20 cellular contexts compared by ENCODE assay signal in the genomic region with DNA sequence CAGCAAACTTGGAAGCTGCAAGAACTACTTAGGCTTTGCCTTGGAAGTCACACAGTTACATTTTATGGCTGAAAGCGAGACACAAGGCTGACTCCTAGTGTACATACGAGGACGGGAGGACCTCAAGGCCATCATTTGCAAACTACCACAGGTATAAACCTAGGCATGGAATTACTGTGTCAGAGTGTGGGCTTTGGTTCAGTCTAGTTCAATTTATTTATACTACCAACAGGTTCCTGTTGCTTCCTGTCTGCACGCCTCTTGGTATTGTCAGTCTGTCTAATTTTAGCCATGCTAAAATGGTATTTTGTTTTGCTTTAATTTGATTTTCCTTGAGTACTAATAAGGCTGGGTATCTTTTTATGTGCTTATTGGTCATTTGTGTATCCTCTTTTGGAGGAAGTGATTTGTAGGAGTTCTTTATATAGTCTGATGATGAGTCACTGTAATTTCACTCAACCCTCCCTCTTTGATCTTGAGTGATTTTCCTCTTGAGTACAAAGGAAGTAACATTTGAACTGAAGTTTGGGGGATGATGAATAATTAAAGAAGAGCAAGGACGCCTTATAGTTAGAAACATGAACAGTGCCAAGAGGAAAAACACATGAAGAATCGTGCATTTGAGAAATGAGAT. TPM values are rescaled to one million over a fixed set of nuclear protein-coding genes. Genes with fewer than 3 reads are reported as not detected.
"Had no signal": no experiment of that assay in that cellular context is flagged by ENCODE, and none has a peak within 500 bp of the region (broad histone marks: within the 10 kb centered on the region; RNA-seq: fewer than 3 reads in every experiment).

No MANE protein-coding gene starts in this region.

- H3K4me3 Mint-ChIP-seq: activated CD4-positive, alpha-beta T cell treated with anti-CD3 and anti-CD28 coated beads, Interleukin-2, amount 10 ng/mL, durations not matched to agents 7 days and 5 days; activated naive CD8-positive, alpha-beta T cell treated with anti-CD3 and anti-CD28 coated beads, Interleukin-2, amount 10 ng/mL, durations not matched to agents 7 days and 5 days; natural killer cell; stimulated activated effector memory CD8-positive, alpha-beta T cell treated with anti-CD3 and anti-CD28 coated beads, Interleukin-12 subunit alpha, Interleukin-12 subunit beta, amount 100 ng/mL, for 72 hours; type B pancreatic cell had no signal

- H3K4me1 ChIP-seq: breast epithelium, esophagus muscularis mucosa, left lung, right atrium auricular region, suprapubic skin had no signal

- H3K27ac Mint-ChIP-seq: activated CD4-positive, alpha-beta T cell treated with anti-CD3 and anti-CD28 coated beads, Interleukin-2, amount 10 ng/mL, durations not matched to agents 7 days and 5 days; activated naive CD8-positive, alpha-beta T cell treated with anti-CD3 and anti-CD28 coated beads, Interleukin-2, amount 10 ng/mL, durations not matched to agents 7 days and 5 days; natural killer cell; stimulated activated effector memory CD8-positive, alpha-beta T cell treated with anti-CD3 and anti-CD28 coated beads, Interleukin-12 subunit alpha, Interleukin-12 subunit beta, amount 100 ng/mL, for 72 hours; type B pancreatic cell had no signal

- H3K4me2 ChIP-seq: smooth muscle cell had no signal

- H3K9me3 Mint-ChIP-seq: activated CD4-positive, alpha-beta T cell treated with anti-CD3 and anti-CD28 coated beads, Interleukin-2, amount 10 ng/mL, durations not matched to agents 7 days and 5 days; activated naive CD8-positive, alpha-beta T cell treated with anti-CD3 and anti-CD28 coated beads, Interleukin-2, amount 10 ng/mL, durations not matched to agents 7 days and 5 days; natural killer cell; stimulated activated effector memory CD8-positive, alpha-beta T cell treated with anti-CD3 and anti-CD28 coated beads, Interleukin-12 subunit alpha, Interleukin-12 subunit beta, amount 100 ng/mL, for 72 hours; type B pancreatic cell had no signal

- H3K36me3 Mint-ChIP-seq: activated naive CD8-positive, alpha-beta T cell treated with anti-CD3 and anti-CD28 coated beads, Interleukin-2, amount 10 ng/mL, durations not matched to agents 7 days and 5 days; natural killer cell; stimulated activated effector memory CD8-positive, alpha-beta T cell treated with anti-CD3 and anti-CD28 coated beads, Interleukin-12 subunit alpha, Interleukin-12 subunit beta, amount 100 ng/mL, for 72 hours; type B pancreatic cell had no signal

- H3K4me3 ChIP-seq: breast epithelium, dorsolateral prefrontal cortex, esophagus muscularis mucosa, left lung, mucosa of descending colon, right atrium auricular region, smooth muscle cell, suprapubic skin had no signal

- H3K36me3 ChIP-seq: breast epithelium, esophagus muscularis mucosa, left lung, right atrium auricular region, suprapubic skin had no signal

- H3K9me3 ChIP-seq: breast epithelium, esophagus muscularis mucosa, left lung, mucosa of descending colon, right atrium auricular region, suprapubic skin had no signal

- DNase-seq: activated CD4-positive, alpha-beta T cell treated with anti-CD3 and anti-CD28 coated beads, Interleukin-2, amount 10 ng/mL, durations not matched to agents 7 days and 5 days; activated effector memory CD4-positive, alpha-beta T cell treated with Interleukin-2 at 50 U/mL for 16 hours; activated naive CD8-positive, alpha-beta T cell treated with anti-CD3 and anti-CD28 coated beads, Interleukin-2, amount 10 ng/mL, durations not matched to agents 7 days and 5 days; activated T-cell treated with anti-CD3 and anti-CD28 coated beads, Interleukin-2, amount 50 U/mL, for 1 hour; aorta; dorsolateral prefrontal cortex; foreskin fibroblast; head of caudate nucleus; left lung; mucosa of descending colon; natural killer cell; T1000 had no signal

- H3K27ac ChIP-seq: breast epithelium, dorsolateral prefrontal cortex, esophagus muscularis mucosa, left lung, right atrium auricular region, suprapubic skin, VCaP had no signal

- H3K4me1 Mint-ChIP-seq: natural killer cell; stimulated activated effector memory CD8-positive, alpha-beta T cell treated with anti-CD3 and anti-CD28 coated beads, Interleukin-12 subunit alpha, Interleukin-12 subunit beta, amount 100 ng/mL, for 72 hours had no signal

RNA-seq across cellular contexts. Expression of a gene that starts 8.2 kb away (rescaled TPM):
- total RNA-seq: activated CD4-positive, alpha-beta T cell treated with anti-CD3 and anti-CD28 coated beads, Interleukin-2, amount 10 ng/mL, durations not matched to agents 7 days and 5 days; activated naive CD8-positive, alpha-beta T cell treated with anti-CD3 and anti-CD28 coated beads, Interleukin-2, amount 10 ng/mL, durations not matched to agents 7 days and 5 days; breast epithelium; esophagus muscularis mucosa; left lung; natural killer cell; smooth muscle cell; suprapubic skin had no signal
- polyA plus RNA-seq: aorta, smooth muscle cell had no signal
